22 cellular contexts compared by ENCODE assay signal in the genomic region with DNA sequence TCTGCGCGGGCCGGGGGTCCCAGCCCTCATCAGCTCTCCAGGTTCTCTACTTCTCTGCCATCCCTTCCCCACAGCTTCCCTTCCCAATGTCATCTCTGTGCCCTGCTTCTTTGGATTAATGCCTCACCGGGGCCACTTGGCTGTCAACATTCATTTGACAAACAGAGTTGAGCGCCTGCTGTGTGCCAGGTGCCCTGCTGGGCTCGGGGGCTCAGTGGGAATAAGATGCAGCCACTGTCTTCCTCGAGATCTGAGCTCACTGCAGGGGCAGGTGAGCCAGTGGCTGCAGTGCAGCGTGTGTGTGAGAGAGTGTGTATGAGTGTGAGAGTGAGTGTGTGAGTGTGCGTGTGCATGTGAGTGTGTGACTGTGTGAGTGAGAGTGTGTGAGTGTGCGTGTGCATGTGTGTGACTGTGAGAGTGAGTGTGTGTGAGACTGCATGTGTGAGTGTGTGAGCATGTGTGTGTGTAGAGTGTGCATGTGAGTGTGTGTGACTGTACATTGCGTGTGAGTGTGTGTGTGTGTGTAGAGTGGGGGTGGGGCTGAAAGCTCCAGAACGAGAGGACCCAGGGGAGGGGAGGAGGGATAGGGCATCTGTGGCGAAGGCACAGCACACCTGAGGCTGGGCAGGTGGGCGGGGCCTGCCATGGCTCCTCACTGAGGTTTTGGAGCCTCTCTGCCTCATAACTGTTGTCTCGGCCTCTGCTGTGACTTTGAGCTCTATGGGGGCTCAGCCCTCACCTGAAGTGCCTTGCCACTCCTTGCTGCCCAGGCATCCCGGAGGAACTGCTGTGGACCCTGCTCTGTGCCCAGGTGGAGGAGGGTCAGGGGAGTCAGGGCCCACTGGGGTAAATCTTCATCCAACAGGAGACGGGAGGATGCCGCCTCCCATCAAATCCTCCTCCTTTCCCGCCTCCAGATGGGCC. TPM values are rescaled to one million over a fixed set of nuclear protein-coding genes. Genes with fewer than 3 reads are reported as not detected.
"Had no signal": no experiment of that assay in that cellular context is flagged by ENCODE, and none has a peak within 500 bp of the region (broad histone marks: within the 10 kb centered on the region; RNA-seq: fewer than 3 reads in every experiment).

No MANE protein-coding gene starts in this region.

- DNase-seq: effector memory CD8-positive, alpha-beta T cell; gastrocnemius medialis; heart right ventricle; hypothalamus; mammary epithelial cell; mucosa of descending colon; nucleus accumbens; ovary; sigmoid colon; stimulated activated CD4-positive, alpha-beta T cell treated with anti-CD3 and anti-CD28 coated beads, Interleukin-12 subunit alpha, Interleukin-12 subunit beta, amount 100 ng/mL, for 4 hours; stimulated activated naive CD8-positive, alpha-beta T cell treated with anti-CD3 and anti-CD28 coated beads, Interleukin-15, Interleukin-2, amounts not matched to agents 100 U/mL and 50 U/mL, for 24 hours; thyroid gland had no signal

- H3K27ac ChIP-seq: epithelial cell of prostate, esophagus muscularis mucosa, gastrocnemius medialis, heart right ventricle, ovary, right atrium auricular region, sigmoid colon, skin epidermis, suprapubic skin, thyroid gland, upper lobe of left lung, vagina had no signal

- H3K4me1 ChIP-seq: gastrocnemius medialis had no signal

- H3K9me3 ChIP-seq: esophagus muscularis mucosa, gastrocnemius medialis, heart right ventricle, mucosa of descending colon, ovary, right atrium auricular region, sigmoid colon, suprapubic skin, thyroid gland, upper lobe of left lung, vagina had no signal

- H3K36me3 ChIP-seq: esophagus muscularis mucosa, gastrocnemius medialis, heart right ventricle, ovary, right atrium auricular region, sigmoid colon, suprapubic skin, thyroid gland, upper lobe of left lung, vagina had no signal

- H3K4me3 ChIP-seq: esophagus muscularis mucosa, gastrocnemius medialis, heart right ventricle, mucosa of descending colon, ovary, right atrium auricular region, sigmoid colon, skin epidermis, suprapubic skin, thyroid gland, upper lobe of left lung, vagina had no signal

- ATAC-seq: effector memory CD8-positive, alpha-beta T cell; gastrocnemius medialis; heart right ventricle; left lobe of liver; mucosa of descending colon; naive thymus-derived CD8-positive, alpha-beta T cell; stimulated activated naive CD8-positive, alpha-beta T cell treated with anti-CD3 and anti-CD28 coated beads, Interleukin-15, Interleukin-2, amounts not matched to agents 100 U/mL and 50 U/mL, for 24 hours had no signal

- H3K27me3 ChIP-seq: ovary, right atrium auricular region, thyroid gland, upper lobe of left lung, vagina had no signal

RNA-seq across cellular contexts. Expression of gene PHACTR3, which starts 36.5 kb away (rescaled TPM):
- total RNA-seq: fibroblast of villous mesenchyme; naive thymus-derived CD8-positive, alpha-beta T cell had no signal
- polyA plus RNA-seq: naive thymus-derived CD8-positive, alpha-beta T cell had no signal
